Comparison of ENCODE assay signal across 12 cellular contexts in the genomic region with DNA sequence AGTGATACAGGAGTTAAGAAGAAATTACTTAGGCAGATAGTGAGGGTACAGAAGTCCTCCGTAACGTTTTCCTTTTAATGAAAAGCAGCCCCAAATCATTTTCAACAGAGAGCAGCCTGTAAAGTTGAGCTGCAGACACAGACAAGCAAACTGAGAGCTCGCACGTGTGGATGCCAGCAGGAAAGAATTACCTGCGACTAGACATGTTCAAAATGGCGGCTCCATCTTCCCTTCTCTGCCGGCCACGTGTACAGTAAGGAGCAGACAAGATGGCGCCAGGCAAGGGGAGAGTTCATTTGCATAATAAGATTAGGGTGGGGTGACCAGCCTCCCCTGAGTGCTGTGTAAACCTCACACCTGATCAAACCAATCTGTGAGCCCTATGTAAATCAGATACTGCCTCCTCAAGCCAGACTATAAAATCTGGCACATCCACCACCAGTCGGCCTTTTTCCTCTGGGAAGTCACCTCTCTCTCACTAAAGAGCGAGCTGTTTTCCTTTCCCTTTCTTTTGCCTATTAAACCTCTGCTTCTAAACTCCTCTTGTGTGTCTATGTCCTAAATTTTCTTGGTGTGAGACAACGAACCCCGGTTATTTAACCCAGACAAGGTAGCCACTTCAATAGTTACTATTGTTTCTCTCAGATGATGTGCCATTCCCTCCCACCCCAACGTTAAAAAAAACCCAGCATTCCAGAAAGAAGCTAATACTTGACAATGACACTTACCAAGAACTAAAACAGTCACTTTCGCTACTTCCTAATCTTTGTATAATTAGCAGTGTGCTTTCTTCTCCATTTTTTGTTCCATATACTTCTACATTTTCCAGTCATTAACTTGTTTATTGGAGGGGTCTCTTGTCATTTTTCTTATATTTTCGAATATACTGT. TPM values are rescaled to one million over a fixed set of nuclear protein-coding genes. Genes with fewer than 3 reads are reported as not detected.
DNase-seq lines count a peak whose midpoint lies in the region; ATAC-seq and TF ChIP-seq lines count a peak whose summit lies in the region.
"Had no signal": no experiment of that assay in that cellular context is flagged by ENCODE, and none has a peak within 500 bp of the region (broad histone marks: within the 10 kb centered on the region; RNA-seq: fewer than 3 reads in every experiment).

No MANE protein-coding gene starts in this region.

- no peaks in the 10 kb centered on the region for H3K27me3 ChIP-seq in esophagus muscularis mucosa
- H3K27me3 ChIP-seq: cardiac muscle cell had no signal

- H3K4me1 ChIP-seq in esophagus muscularis mucosa = peaks cover 23 to 93% (median 91%) of the 10 kb centered on the region in 4 donors
- H3K4me1 ChIP-seq: parathyroid adenoma had no signal

- peak overlapping the region; percentile 60 for H3K4me3 Mint-ChIP-seq in stimulated activated effector memory CD8-positive, alpha-beta T cell treated with anti-CD3 and anti-CD28 coated beads, Interleukin-12 subunit alpha, Interleukin-12 subunit beta, amount 100 ng/mL, for 72 hours

- ATAC-seq in stimulated activated effector memory CD8-positive, alpha-beta T cell treated with anti-CD3 and anti-CD28 coated beads, Interleukin-12 subunit alpha, Interleukin-12 subunit beta, amount 100 ng/mL, for 72 hours = no peak
- ATAC-seq in HG03280 (IDR thresholded peaks at IDR 0.05; ENCODE audit: unreplicated experiment) = no peak
- ATAC-seq in HG03139 (IDR thresholded peaks at IDR 0.05; ENCODE audit: unreplicated experiment) = no peak

- peak overlapping the region; percentile 69 to 77 (median 72) for H3K27ac ChIP-seq in esophagus muscularis mucosa (replicated peaks in 1 of 4)
- H3K27ac ChIP-seq: cardiac muscle cell, parathyroid adenoma had no signal

- peak overlapping the region; percentile 96 for H3K27ac Mint-ChIP-seq in stimulated activated effector memory CD8-positive, alpha-beta T cell treated with anti-CD3 and anti-CD28 coated beads, Interleukin-12 subunit alpha, Interleukin-12 subunit beta, amount 100 ng/mL, for 72 hours

- no peak overlapping the region for H3K4me3 ChIP-seq in esophagus muscularis mucosa
- H3K4me3 ChIP-seq: cardiac muscle cell had no signal

- no peak for TF ChIP-seq POLR2A in esophagus muscularis mucosa (IDR thresholded peaks at IDR 0.05; ENCODE audit: low read depth)

- no peaks in the 10 kb centered on the region for H3K36me3 ChIP-seq in esophagus muscularis mucosa
- H3K36me3 ChIP-seq: cardiac muscle cell had no signal

- TF ChIP-seq CTCF in esophagus muscularis mucosa (IDR thresholded peaks at IDR 0.05) = no peak

- WGBS in esophagus muscularis mucosa = 84% methylated on average over 16 of the region's 16 CpGs

- H3K36me3 Mint-ChIP-seq in stimulated activated effector memory CD8-positive, alpha-beta T cell treated with anti-CD3 and anti-CD28 coated beads, Interleukin-12 subunit alpha, Interleukin-12 subunit beta, amount 100 ng/mL, for 72 hours = no peaks in the 10 kb centered on the region

- peaks cover 68% of the 10 kb centered on the region for H3K4me1 Mint-ChIP-seq in stimulated activated effector memory CD8-positive, alpha-beta T cell treated with anti-CD3 and anti-CD28 coated beads, Interleukin-12 subunit alpha, Interleukin-12 subunit beta, amount 100 ng/mL, for 72 hours

- intact Hi-C loops in esophagus muscularis mucosa (cut with DNase I) (no loop called here), posterior vena cava (cut with DNase I) (no loop called here)

- no peak for TF ChIP-seq EP300 in esophagus muscularis mucosa (IDR thresholded peaks at IDR 0.05)

- H3K9me3 ChIP-seq in esophagus muscularis mucosa = no peaks in the 10 kb centered on the region
- H3K9me3 ChIP-seq: SK-N-SH had no signal

- no peaks in the 10 kb centered on the region for H3K9me3 Mint-ChIP-seq in stimulated activated effector memory CD8-positive, alpha-beta T cell treated with anti-CD3 and anti-CD28 coated beads, Interleukin-12 subunit alpha, Interleukin-12 subunit beta, amount 100 ng/mL, for 72 hours

- DNase-seq in NCI-H2171 treated with DMSO at 0.1 percent for 48 hours (lab: John Stamatoyannopoulos, UW) (peak; percentile 4), NCI-H2171 (lab: John Stamatoyannopoulos, UW) (no peak), NCI-H774 (lab: John Stamatoyannopoulos, UW) (peak; percentile 77), esophagus muscularis mucosa (ENCODE audit: extremely low spot score) (no peak), posterior vena cava (ENCODE audit: low spot score) (no peak)
- no peak for DNase-seq in stimulated activated effector memory CD8-positive, alpha-beta T cell treated with anti-CD3 and anti-CD28 coated beads, Interleukin-12 subunit alpha, Interleukin-12 subunit beta, amount 100 ng/mL, for 72 hours (ENCODE audit: low spot score in 2 of 2)
- DNase-seq: activated CD8-positive, alpha-beta memory T cell treated with anti-CD3 and anti-CD28 coated beads, Interleukin-2, amount 50 U/mL, for 48 hours; SK-N-SH had no signal

RNA-seq across cellular contexts. Expression of a gene that starts 27.4 kb away (rescaled TPM):
- total RNA-seq in esophagus muscularis mucosa = 10 to 100 TPM in 2 of 4 donors, 1 to 10 TPM in 2; 5.5 to 13.1 (median 8.6) TPM
- total RNA-seq in posterior vena cava = 1 to 10 TPM; 4.7 to 8.0 TPM

Comparison
In these comparisons a context has a peak if more than half of its experiments do, and no peak if none do; other contexts are left out.
1. DNase-seq: peak in NCI-H2171 treated with DMSO at 0.1 percent for 48 hours (single experiment) and NCI-H774 (single experiment); none in NCI-H2171 (single experiment), esophagus muscularis mucosa (single experiment), stimulated activated effector memory CD8-positive, alpha-beta T cell treated with anti-CD3 and anti-CD28 coated beads, Interleukin-12 subunit alpha, Interleukin-12 subunit beta, amount 100 ng/mL, for 72 hours (0 of 2) and posterior vena cava (single experiment).